ENCODE assay signal across 18 cellular contexts in genomic region chr11:14669958-14670357, GRCh38. TPM values are rescaled to one million over a fixed set of nuclear protein-coding genes. Genes with fewer than 3 reads are reported as not detected.
A peak's percentile ranks its signal among the peaks of the same experiment; 100 is the strongest.
DNase-seq lines count a peak whose midpoint lies in the region; ATAC-seq, FAIRE-seq and TF ChIP-seq lines count a peak whose summit lies in the region.
"Had no signal": no experiment of that assay in that cellular context is flagged by ENCODE, and none has a peak within 500 bp of the region (broad histone marks: within the 10 kb centered on the region; RNA-seq: fewer than 3 reads in every experiment).

No MANE protein-coding gene starts in this region.

- H3K36me3 ChIP-seq in CD4-positive, CD25-positive, alpha-beta regulatory T cell (ENCODE audit: control insufficient read depth, insufficient read depth, low read length), result peaks cover 13% of the 10 kb centered on the region
- no peaks in the 10 kb centered on the region for H3K36me3 ChIP-seq in CD4-positive, alpha-beta memory T cell (ENCODE audit: insufficient read depth, low read length)
- H3K36me3 ChIP-seq in HepG2 (replicated peaks in 1 of 2; ENCODE audit: control insufficient read depth in 1 of 2, insufficient read depth in 2 of 2, low read length in 2 of 2), result 0 out of 5 replicates have a peak, but pooled peaks cover 0 to 3% of the 10 kb centered on the region in 2 experiments
- H3K36me3 ChIP-seq in vagina, result no peaks in the 10 kb centered on the region
- no peaks in the 10 kb centered on the region for H3K36me3 ChIP-seq in mesenchymal stem cell (ENCODE audit: control insufficient read depth in 1 of 2, insufficient read depth in 2 of 2, low read depth in 1 of 2, low read length in 2 of 2)
- H3K36me3 ChIP-seq: HAP-1 had no signal

- no peak overlapping the region for H3K27ac ChIP-seq in CD4-positive, CD25-positive, alpha-beta regulatory T cell (ENCODE audit: insufficient read depth, low read length, poor library complexity, severe bottlenecking)
- H3K27ac ChIP-seq in CD4-positive, alpha-beta memory T cell (ENCODE audit: low read depth, low read length), result no peak overlapping the region
- peak overlapping the region; percentile 51 for H3K27ac ChIP-seq in HepG2 (ENCODE audit: extremely low read length, insufficient read depth, low read length)
- H3K27ac ChIP-seq in vagina, result no peak overlapping the region
- H3K27ac ChIP-seq in mesenchymal stem cell (ENCODE audit: low read length, poor library complexity, severe bottlenecking), result no peak overlapping the region
- H3K27ac ChIP-seq: RWPE1 had no signal

- H4K91ac ChIP-seq in mesenchymal stem cell (ENCODE audit: low read length), result no peak overlapping the region

- H2AFZ ChIP-seq in HepG2 (ENCODE audit: low read length) (no peak overlapping the region), mesenchymal stem cell (ENCODE audit: low read depth, low read length) (no peak overlapping the region)

- intact Hi-C loops in CD4-positive, alpha-beta memory T cell (cut with micrococcal nuclease), result no loop called here
- intact Hi-C loops in HepG2 (cut with micrococcal nuclease; ENCODE audit: unreplicated experiment), result no loop called here
- intact Hi-C loops in vagina (cut with DNase I), result no loop called here
- intact Hi-C loops in natural killer cell (cut with micrococcal nuclease), result no loop called here

- no peak overlapping the region for H2BK5ac ChIP-seq in mesenchymal stem cell (ENCODE audit: low read depth, low read length, poor library complexity, severe bottlenecking)

- TF ChIP-seq CTCF in HepG2 (CRISPR knock-in tag; IDR thresholded peaks at IDR 0.05) (no peak), vagina (IDR thresholded peaks at IDR 0.05) (no peak), natural killer cell (IDR thresholded peaks at IDR 0.05) (no peak)

- TF ChIP-seq EP300 in HepG2 (IDR thresholded peaks at IDR 0.05; ENCODE audit: low read depth in 2 of 2, low read length in 2 of 2), result 0 out of 4 replicates have a peak, but pooled peaks of 1 of the 2 experiments have one; percentile 23
- no peak for TF ChIP-seq EP300 in HepG2 (CRISPR knock-in tag; IDR thresholded peaks at IDR 0.05; ENCODE audit: borderline replicate concordance)

- H3K4me3 Mint-ChIP-seq in CD4-positive, CD25-positive, alpha-beta regulatory T cell, result peak overlapping the region in 1 of 4 donors; percentile 22
- no peak overlapping the region for H3K4me3 Mint-ChIP-seq in CD4-positive, alpha-beta memory T cell
- no peak overlapping the region for H3K4me3 Mint-ChIP-seq in activated naive CD8-positive, alpha-beta T cell treated with anti-CD3 and anti-CD28 coated beads for 36 hours
- no peak overlapping the region for H3K4me3 Mint-ChIP-seq in natural killer cell
- H3K4me3 Mint-ChIP-seq: CD14-positive monocyte had no signal

- no peaks in the 10 kb centered on the region for H3K27me3 ChIP-seq in CD4-positive, CD25-positive, alpha-beta regulatory T cell (ENCODE audit: control insufficient read depth, insufficient read depth, low read length)
- no peaks in the 10 kb centered on the region for H3K27me3 ChIP-seq in CD4-positive, alpha-beta memory T cell (ENCODE audit: insufficient read depth, low read length)
- H3K27me3 ChIP-seq in HepG2 (ENCODE audit: control insufficient read depth in 1 of 2, insufficient read depth in 2 of 2, low read length in 2 of 2), result no peaks in the 10 kb centered on the region
- H3K27me3 ChIP-seq in vagina, result no peaks in the 10 kb centered on the region
- H3K27me3 ChIP-seq in mesenchymal stem cell (ENCODE audit: control insufficient read depth in 1 of 2, insufficient read depth in 1 of 2, low read length in 2 of 2), result no peaks in the 10 kb centered on the region

- H3K9me3 Mint-ChIP-seq in CD4-positive, CD25-positive, alpha-beta regulatory T cell, result peaks cover 0 to 7% (median 0%) of the 10 kb centered on the region in 7 donors
- H3K9me3 Mint-ChIP-seq in CD4-positive, alpha-beta memory T cell, result peaks cover 0 to 9% (median 0%) of the 10 kb centered on the region in 8 donors
- H3K9me3 Mint-ChIP-seq in activated naive CD8-positive, alpha-beta T cell treated with anti-CD3 and anti-CD28 coated beads for 36 hours, result peaks cover 16% of the 10 kb centered on the region
- H3K9me3 Mint-ChIP-seq in natural killer cell, result no peaks in the 10 kb centered on the region

- no peaks in the 10 kb centered on the region for H3K27me3 Mint-ChIP-seq in CD4-positive, CD25-positive, alpha-beta regulatory T cell
- no peaks in the 10 kb centered on the region for H3K27me3 Mint-ChIP-seq in CD4-positive, alpha-beta memory T cell
- H3K27me3 Mint-ChIP-seq in activated naive CD8-positive, alpha-beta T cell treated with anti-CD3 and anti-CD28 coated beads for 36 hours, result no peaks in the 10 kb centered on the region
- no peaks in the 10 kb centered on the region for H3K27me3 Mint-ChIP-seq in natural killer cell (ENCODE audit: low read depth in 2 of 2)

- FAIRE-seq in HepG2 (lab: Jason Lieb, UNC), result no peak

- H3K4ac ChIP-seq in mesenchymal stem cell (ENCODE audit: low read depth in 1 of 2, low read length in 2 of 2), result no peak overlapping the region

- no peak for TF ChIP-seq RAD21 in HepG2 (CRISPR knock-in tag; IDR thresholded peaks at IDR 0.05)

- H3K4me3 ChIP-seq in CD4-positive, CD25-positive, alpha-beta regulatory T cell (ENCODE audit: low read depth, low read length), result no peak overlapping the region
- no peak overlapping the region for H3K4me3 ChIP-seq in CD4-positive, alpha-beta memory T cell (ENCODE audit: low read length in 2 of 2)
- H3K4me3 ChIP-seq in HepG2 (replicated peaks in 1 of 3; ENCODE audit: insufficient read depth in 1 of 3, low read depth in 2 of 3, low read length in 3 of 3), result peak overlapping the region in 1 of 3 experiments; percentile 30; a peak in 2 of 6 replicates
- H3K4me3 ChIP-seq in vagina, result no peak overlapping the region
- no peak overlapping the region for H3K4me3 ChIP-seq in mesenchymal stem cell (ENCODE audit: insufficient read depth in 1 of 2, low read depth in 1 of 2, low read length in 2 of 2)
- H3K4me3 ChIP-seq: HAP-1 had no signal

- no peak overlapping the region for H2BK12ac ChIP-seq in mesenchymal stem cell (ENCODE audit: low read length in 2 of 2)

- no peaks in the 10 kb centered on the region for H3K79me1 ChIP-seq in mesenchymal stem cell (replicated peaks; ENCODE audit: low read length, poor library complexity, severe bottlenecking)

- H4K20me1 ChIP-seq in HepG2 (ENCODE audit: insufficient read depth, low read length), result 0 out of 2 replicates have a peak, but pooled peaks cover 2% of the 10 kb centered on the region

- no peak overlapping the region for H3K18ac ChIP-seq in mesenchymal stem cell (ENCODE audit: low read depth in 1 of 2, low read length in 2 of 2)

- H3K79me2 ChIP-seq in HepG2 (ENCODE audit: insufficient read depth, low read length), result peaks cover 30% of the 10 kb centered on the region

- no peak overlapping the region for H2AK5ac ChIP-seq in mesenchymal stem cell (ENCODE audit: low read length, severe bottlenecking)

- DNase-seq in CD4-positive, CD25-positive, alpha-beta regulatory T cell, result no peak
- no peak for DNase-seq in CD4-positive, alpha-beta memory T cell
- no peak for DNase-seq in activated naive CD8-positive, alpha-beta T cell treated with anti-CD3 and anti-CD28 coated beads for 36 hours
- DNase-seq in HepG2 (ENCODE audit: low spot score) (peak; percentile 69), vagina (ENCODE audit: extremely low spot score in 2 of 2) (no peak), natural killer cell (no peak), mesenchymal stem cell (no peak)
- DNase-seq: ACHN, AML-193, Calu3, DMS79, KBM-7, NCI-H1417 treated with DMSO at 0.1 percent for 48 hours, NCI-H1930, NCI-H446 treated with DMSO at 0.1 percent for 48 hours had no signal

- no peak overlapping the region for H2BK15ac ChIP-seq in mesenchymal stem cell (ENCODE audit: low read depth, poor library complexity, severe bottlenecking)

- TF ChIP-seq POLR2A in HepG2 (IDR thresholded peaks at IDR 0.05; ENCODE audit: insufficient read depth in 1 of 2, low read depth in 2 of 2, low read length in 2 of 2) (no peak), vagina (IDR thresholded peaks at IDR 0.05) (no peak)

- BruUV-seq in HepG2 (replicated peaks; lab: Mats Ljungman, UMichigan), result no TSS peak

- no peak overlapping the region for H4K8ac ChIP-seq in mesenchymal stem cell (ENCODE audit: low read length)

- no peak overlapping the region for H3K14ac ChIP-seq in mesenchymal stem cell (ENCODE audit: low read length in 2 of 2)

- no peak overlapping the region for H2BK120ac ChIP-seq in mesenchymal stem cell (ENCODE audit: low read depth, low read length)

- peaks cover 37% of the 10 kb centered on the region for H3K36me3 Mint-ChIP-seq in CD4-positive, CD25-positive, alpha-beta regulatory T cell
- peaks cover 28 to 39% of the 10 kb centered on the region in 2 donors for H3K36me3 Mint-ChIP-seq in CD4-positive, alpha-beta memory T cell
- H3K36me3 Mint-ChIP-seq in activated naive CD8-positive, alpha-beta T cell treated with anti-CD3 and anti-CD28 coated beads for 36 hours, result peaks cover 62% of the 10 kb centered on the region
- H3K36me3 Mint-ChIP-seq in natural killer cell, result no peaks in the 10 kb centered on the region

- in situ Hi-C loops in HepG2 (cut with HindIII; ENCODE audit: extremely low pct_ligation_motif_present, low pct_unique_long_range_greater_than_20kb), result no loop called here

- WGBS in HepG2 (ENCODE audit: low lambda C conversion rate), result 3% methylated on average over 3 of the region's 3 CpGs
- 88% methylated on average over 2 of the region's 3 CpGs for WGBS in mesenchymal stem cell

- peak overlapping the region in 2 of 3 donors; percentile 27 to 70 for H3K27ac Mint-ChIP-seq in CD4-positive, CD25-positive, alpha-beta regulatory T cell
- peak overlapping the region in 4 of 7 donors; percentile 14 to 72 (median 46) for H3K27ac Mint-ChIP-seq in CD4-positive, alpha-beta memory T cell
- peak overlapping the region; percentile 44 for H3K27ac Mint-ChIP-seq in activated naive CD8-positive, alpha-beta T cell treated with anti-CD3 and anti-CD28 coated beads for 36 hours
- no peak overlapping the region for H3K27ac Mint-ChIP-seq in natural killer cell
- H3K27ac Mint-ChIP-seq: CD14-positive monocyte had no signal

- POLR2A ChIA-PET in CD4-positive, alpha-beta memory T cell (lab: Charles Lee; ENCODE audit: partially characterized antibody), result interaction anchor here (0.6 kb wide), 1 partner anchor 29 kb away, joined by 4 read pairs; no protein-coding TSS in a partner anchor
- POLR2A ChIA-PET in HepG2 (lab: Yijun Ruan, JAX), result no interaction called here

- H3K23ac ChIP-seq in mesenchymal stem cell (ENCODE audit: low read length in 2 of 2), result no peak overlapping the region

- CTCF ChIA-PET in CD4-positive, alpha-beta memory T cell (lab: Charles Lee; ENCODE audit: partially characterized antibody), result interaction anchor here (1.6 kb wide), 1 partner anchor 238 kb away, joined by 4 read pairs; no protein-coding TSS in a partner anchor
- CTCF ChIA-PET in HepG2 (lab: Yijun Ruan, JAX; ENCODE audit: low intra/inter-chr PET ratio, low total read pairs), result no interaction called here

- H3K4me1 ChIP-seq in CD4-positive, CD25-positive, alpha-beta regulatory T cell (ENCODE audit: control insufficient read depth, insufficient read depth, low read length, poor library complexity, severe bottlenecking), result no peaks in the 10 kb centered on the region
- peaks cover 11% of the 10 kb centered on the region for H3K4me1 ChIP-seq in CD4-positive, alpha-beta memory T cell (ENCODE audit: insufficient read depth, low read length)
- H3K4me1 ChIP-seq in HepG2 (ENCODE audit: insufficient read depth, low read length) (peaks cover 44% of the 10 kb centered on the region), vagina (no peaks in the 10 kb centered on the region), mesenchymal stem cell (ENCODE audit: control insufficient read depth, insufficient read depth, low read depth, low read length) (no peaks in the 10 kb centered on the region)
- H3K4me1 ChIP-seq: HAP-1 had no signal

- H3K9ac ChIP-seq in HepG2 (ENCODE audit: insufficient read depth, low read depth, low read length), result no peak overlapping the region
- H3K9ac ChIP-seq in mesenchymal stem cell (ENCODE audit: low read length), result no peak overlapping the region

- no peak for ATAC-seq in CD4-positive, CD25-positive, alpha-beta regulatory T cell (ENCODE audit: low read depth in 2 of 2)
- peak; percentile 95 for ATAC-seq in HepG2
- no peak for ATAC-seq in natural killer cell

- H3K4me1 Mint-ChIP-seq in CD4-positive, CD25-positive, alpha-beta regulatory T cell, result peaks cover 41 to 64% (median 47%) of the 10 kb centered on the region in 4 donors
- peaks cover 26 to 48% (median 36%) of the 10 kb centered on the region in 4 donors for H3K4me1 Mint-ChIP-seq in CD4-positive, alpha-beta memory T cell
- H3K4me1 Mint-ChIP-seq in activated naive CD8-positive, alpha-beta T cell treated with anti-CD3 and anti-CD28 coated beads for 36 hours, result peaks cover 46% of the 10 kb centered on the region
- H3K4me1 Mint-ChIP-seq in natural killer cell, result peaks cover 0 to 18% of the 10 kb centered on the region in 2 donors

- no peaks in the 10 kb centered on the region for H3K9me3 ChIP-seq in CD4-positive, CD25-positive, alpha-beta regulatory T cell (ENCODE audit: control insufficient read depth in 2 of 2, low read length in 2 of 2)
- H3K9me3 ChIP-seq in CD4-positive, alpha-beta memory T cell (ENCODE audit: control insufficient read depth in 1 of 2, low read length in 2 of 2), result no peaks in the 10 kb centered on the region
- H3K9me3 ChIP-seq in HepG2 (ENCODE audit: low read length), result no peaks in the 10 kb centered on the region
- no peaks in the 10 kb centered on the region for H3K9me3 ChIP-seq in vagina
- H3K9me3 ChIP-seq in mesenchymal stem cell (ENCODE audit: control insufficient read depth, low read length), result no peaks in the 10 kb centered on the region
- H3K9me3 ChIP-seq: HAP-1 had no signal

- peak overlapping the region; percentile 45 for H3K4me2 ChIP-seq in HepG2 (ENCODE audit: low read depth, low read length)
- no peak overlapping the region for H3K4me2 ChIP-seq in mesenchymal stem cell (ENCODE audit: low read length, poor library complexity, severe bottlenecking)

RNA-seq across cellular contexts. Expression of gene PDE3B, which starts 26.4 kb away (rescaled TPM):
- total RNA-seq in CD4-positive, CD25-positive, alpha-beta regulatory T cell, result 99.5 TPM
- polyA plus RNA-seq in CD4-positive, CD25-positive, alpha-beta regulatory T cell, result 10 to 100 TPM; 32.8 to 62.4 (median 49.1) TPM
- total RNA-seq in CD4-positive, alpha-beta memory T cell, result 100 to 1,000 TPM; 219 to 222 TPM
- polyA plus RNA-seq in CD4-positive, alpha-beta memory T cell, result 10 to 100 TPM; 34.1 to 43.8 TPM
- 10 to 100 TPM; 44.4 to 46.5 TPM for total RNA-seq in activated naive CD8-positive, alpha-beta T cell treated with anti-CD3 and anti-CD28 coated beads for 36 hours
- total RNA-seq in HepG2 (2016; rRNA removed; fragmentation: Illumina TruSeq; extraction: Trizol) (19.6 and 26.5 TPM in 2 replicates), vagina (10.1 TPM), natural killer cell (10 to 100 TPM; 18.2 to 42.3 (median 34.5) TPM)
- total RNA-seq in HepG2 (2016; cell fraction: cytosol; rRNA removed; fragmentation: Illumina TruSeq; extraction: Trizol; ENCODE audit: low read depth), result 9.1 and 9.7 TPM in 2 replicates
- 18.7 and 26.8 TPM in 2 replicates for total RNA-seq in HepG2 (2016; cell fraction: insoluble cytoplasmic fraction; rRNA removed; fragmentation: Illumina TruSeq; extraction: Trizol)
- 10.7 and 12.0 TPM in 2 replicates for total RNA-seq in HepG2 (2016; cell fraction: membrane; rRNA removed; fragmentation: Illumina TruSeq; extraction: Trizol)
- total RNA-seq in HepG2 (2016; cell fraction: nucleus; rRNA removed; fragmentation: Illumina TruSeq; extraction: Trizol), result 59.3 and 61.3 TPM in 2 replicates
- polyA plus RNA-seq in HepG2 (2011; rRNA removed), result 12.8 and 14.1 TPM in 2 replicates
- polyA plus RNA-seq in HepG2 (2011; cell fraction: cytosol; rRNA removed), result 5.2 and 7.0 TPM in 2 replicates
- polyA plus RNA-seq in HepG2 (2011; cell fraction: nucleus; rRNA removed), result 12.5 and 13.7 TPM in 2 replicates
- 13.9 and 22.3 TPM in 2 replicates for polyA plus RNA-seq in HepG2 (2012)
- polyA plus RNA-seq in HepG2 (2016; cell fraction: cytosol; fragmentation: Illumina TruSeq; extraction: Trizol; ENCODE audit: low read depth), result 0.80 and 0.88 TPM in 2 replicates
- 12.6 and 13.1 TPM in 2 replicates for polyA plus RNA-seq in HepG2 (2016; cell fraction: insoluble cytoplasmic fraction; fragmentation: Illumina TruSeq; extraction: Trizol; ENCODE audit: low read depth)
- polyA plus RNA-seq in HepG2 (2016; cell fraction: membrane; fragmentation: Illumina TruSeq; extraction: Trizol; ENCODE audit: low read depth), result 2.2 and 2.7 TPM in 2 replicates
- polyA plus RNA-seq in HepG2 (2016; cell fraction: nucleus; fragmentation: Illumina TruSeq; extraction: Trizol; ENCODE audit: insufficient read depth, low read depth), result 26.0 and 26.6 TPM in 2 replicates
- 27.0 and 31.4 TPM in 2 replicates for polyA minus RNA-seq in HepG2 (2011; rRNA and poly(A)+ RNA removed; ENCODE audit: low replicate concordance)
- polyA minus RNA-seq in HepG2 (2011; cell fraction: cytosol; rRNA and poly(A)+ RNA removed), result 29.8 and 43.1 TPM in 2 replicates
- 106 and 119 TPM in 2 replicates for polyA minus RNA-seq in HepG2 (2011; cell fraction: nucleus; rRNA and poly(A)+ RNA removed)
- polyA plus RNA-seq in mesenchymal stem cell (2013, experiment 1 of 2), result 1.6 TPM
- polyA plus RNA-seq in mesenchymal stem cell (2013, experiment 2 of 2), result 1.8 TPM

Comparison
In these comparisons a context has a peak if more than half of its experiments do, and no peak if none do; other contexts are left out.
1. H3K27ac Mint-ChIP-seq: peak in CD4-positive, CD25-positive, alpha-beta regulatory T cell (2 of 3), CD4-positive, alpha-beta memory T cell (4 of 7) and activated naive CD8-positive, alpha-beta T cell treated with anti-CD3 and anti-CD28 coated beads for 36 hours (single experiment); none in natural killer cell (0 of 2).